Comparison of ENCODE assay signal across 8 cellular contexts in genomic region chr11:74948546-74948897, GRCh38. TPM values are rescaled to one million over a fixed set of nuclear protein-coding genes. Genes with fewer than 3 reads are reported as not detected.
A peak's percentile ranks its signal among the peaks of the same experiment; 100 is the strongest.
DNase-seq lines count a peak whose midpoint lies in the region; ATAC-seq, FAIRE-seq and TF ChIP-seq lines count a peak whose summit lies in the region.

No MANE protein-coding gene starts in this region.

- TF ChIP-seq CTCF in GM12878 (IDR thresholded peaks at IDR 0.05 in 2 of 3, conservative IDR thresholded peaks at IDR 0.05 in 1 of 3; ENCODE audit: control insufficient read depth in 2 of 3, extremely low read depth in 1 of 3, insufficient read depth in 1 of 3, low read depth in 3 of 3, low read length in 3 of 3), result no peak
- TF ChIP-seq CTCF in kidney epithelial cell (IDR thresholded peaks at IDR 0.05; ENCODE audit: insufficient read depth, low read length, poor library complexity, severe bottlenecking), result no peak
- TF ChIP-seq CTCF in testis (IDR thresholded peaks at IDR 0.05), result no peak

- POLR2A ChIA-PET in GM12878 (lab: Charles Lee), result interaction anchor here (1.1 to 1.3 kb wide), 2 partner anchors 11 to 44 kb away, joined by 3 read pairs; no protein-coding TSS in a partner anchor

- DNase-seq in HuH-7 (ENCODE audit: low spot score), result peak; percentile 36
- no peak for DNase-seq in GM12878 (ENCODE audit: low read depth, low spot score)
- no peak for DNase-seq in kidney epithelial cell (ENCODE audit: low read depth)
- DNase-seq in testis, result no peak
- DNase-seq in NCI-H2029 treated with DMSO at 0.1 percent for 48 hours (lab: John Stamatoyannopoulos, UW), result no peak
- no peak for DNase-seq in activated gamma-delta T cell (lab: John Stamatoyannopoulos, UW)

- peaks cover 25 to 36% (median 32%) of the 10 kb centered on the region in 11 experiments; a peak in 17 of 22 replicates for H4K20me1 ChIP-seq in BLaER1 treated with 17β-estradiol and CSF1 and Interleukin-3, amounts not matched to agents 10 nM and 100 nM
- no peaks in the 10 kb centered on the region for H4K20me1 ChIP-seq in GM12878 (ENCODE audit: control insufficient read depth, insufficient read depth)

- CTCF ChIA-PET in GM12878 (lab: Yijun Ruan, JAX), result interaction anchor here (0.6 to 0.7 kb wide), 2 partner anchors 291 to 452 kb away, joined by 3 to 4 read pairs; no protein-coding TSS in a partner anchor

- H3K36me3 ChIP-seq in BLaER1 treated with 17β-estradiol and CSF1 and Interleukin-3, amounts not matched to agents 10 nM and 100 nM, result peaks cover 25 to 52% (median 41%) of the 10 kb centered on the region in 11 experiments
- H3K36me3 ChIP-seq in GM12878 (ENCODE audit: control insufficient read depth in 2 of 2, insufficient read depth in 2 of 2, low read length in 1 of 2) (peaks cover 0 to 6% of the 10 kb centered on the region in 2 experiments; a peak in 1 of 4 replicates), kidney epithelial cell (ENCODE audit: control insufficient read depth, insufficient read depth, low read length) (no peaks in the 10 kb centered on the region), testis (ENCODE audit: low read depth, missing control alignments) (no peaks in the 10 kb centered on the region)

- intact Hi-C loops in GM12878 (cut with micrococcal nuclease; ENCODE audit: unreplicated experiment), result loop anchor here (2.0 kb wide), 1 partner anchor 40 kb away; the partner anchor contains the start of gene NEU3
- intact Hi-C loops in testis (cut with DNase I; ENCODE audit: low total_unique reads), result loop anchor here (10.0 kb wide), 1 partner anchor 296 kb away; the partner anchor contains the start of gene TPBGL

- no peak for FAIRE-seq in GM12878 (lab: Jason Lieb, UNC)

- peak overlapping the region; percentile 76 to 98 (median 84) for H3K4me3 ChIP-seq in BLaER1 treated with 17β-estradiol and CSF1 and Interleukin-3, amounts not matched to agents 10 nM and 100 nM
- peak overlapping the region; percentile 82 for H3K4me3 ChIP-seq in GM12878
- peak overlapping the region; percentile 86 for H3K4me3 ChIP-seq in kidney epithelial cell (ENCODE audit: low read depth, low read length)
- peak overlapping the region; percentile 92 to 93 for H3K4me3 ChIP-seq in testis

- TSS peak; percentile 94 for BruUV-seq in GM12878 (replicated peaks; lab: Mats Ljungman, UMichigan)

- in situ Hi-C loops in GM12878 (cut with MboI), result no loop called here

- no peak for TF ChIP-seq RAD21 in GM12878 (IDR thresholded peaks at IDR 0.05; ENCODE audit: insufficient read depth, low read depth, low read length)

- H3K9ac ChIP-seq in BLaER1 treated with 17β-estradiol and CSF1 and Interleukin-3, amounts not matched to agents 10 nM and 100 nM, result peak overlapping the region; percentile 87 to 98 (median 94)
- peak overlapping the region; percentile 82 for H3K9ac ChIP-seq in GM12878 (ENCODE audit: control insufficient read depth, insufficient read depth, low read length)

- SMC1A ChIA-PET in GM12878 (lab: Charles Lee; ENCODE audit: uncharacterized antibody, unreplicated experiment), result interaction anchor here (0.8 to 1.4 kb wide), 6 partner anchors 8 to 78 kb away, joined by 3 read pairs; no protein-coding TSS in a partner anchor

- H3K4me2 ChIP-seq in BLaER1 treated with 17β-estradiol and CSF1 and Interleukin-3, amounts not matched to agents 10 nM and 100 nM, result peak overlapping the region; percentile 67 to 95 (median 86)
- peak overlapping the region; percentile 66 for H3K4me2 ChIP-seq in GM12878 (ENCODE audit: control insufficient read depth, insufficient read depth)

- RAD21 ChIA-PET in GM12878 (lab: Charles Lee; ENCODE audit: unreplicated experiment), result interaction anchor here (1.0 kb wide), 2 partner anchors 41 to 199 kb away, joined by 3 to 4 read pairs; partner anchors contain the start of gene NEU3

- H3K4me1 ChIP-seq in BLaER1 treated with 17β-estradiol and CSF1 and Interleukin-3, amounts not matched to agents 10 nM and 100 nM, result peaks cover 34 to 62% (median 43%) of the 10 kb centered on the region in 10 experiments
- H3K4me1 ChIP-seq in GM12878 (ENCODE audit: control insufficient read depth, insufficient read depth, low read length) (peaks cover 11% of the 10 kb centered on the region; the same call in 1 of the 2 replicates), testis (peaks cover 26% of the 10 kb centered on the region)

- WGBS in GM12878 (ENCODE audit: insufficient coverage, insufficient replicate concordance, low lambda C conversion rate, missing lambda C conversion rate), result 1% methylated on average over 9 of the region's 9 CpGs
- 0 to 1% methylated on average over 9 of the region's 9 CpGs for WGBS in testis, 2 donors

- no peaks in the 10 kb centered on the region for H3K9me3 ChIP-seq in BLaER1 treated with 17β-estradiol and CSF1 and Interleukin-3, amounts not matched to agents 10 nM and 100 nM (replicated peaks in 1 of 11)
- H3K9me3 ChIP-seq in GM12878 (replicated peaks; ENCODE audit: control insufficient read depth, insufficient read depth, low read length) (no peaks in the 10 kb centered on the region), testis (no peaks in the 10 kb centered on the region)

- peak overlapping the region; percentile 66 to 97 (median 93) for H3K27ac ChIP-seq in BLaER1 treated with 17β-estradiol and CSF1 and Interleukin-3, amounts not matched to agents 10 nM and 100 nM
- H3K27ac ChIP-seq in GM12878 (ENCODE audit: control insufficient read depth, insufficient read depth), result peak overlapping the region; percentile 92
- peak overlapping the region; percentile 87 to 92 for H3K27ac ChIP-seq in testis

- no peaks in the 10 kb centered on the region for H3K27me3 ChIP-seq in BLaER1 treated with 17β-estradiol and CSF1 and Interleukin-3, amounts not matched to agents 10 nM and 100 nM
- no peaks in the 10 kb centered on the region for H3K27me3 ChIP-seq in GM12878 (replicated peaks in 1 of 2; ENCODE audit: control insufficient read depth in 2 of 2, insufficient read depth in 2 of 2, low read length in 1 of 2)
- H3K27me3 ChIP-seq in kidney epithelial cell (ENCODE audit: control insufficient read depth, insufficient read depth, low read length), result no peaks in the 10 kb centered on the region
- H3K27me3 ChIP-seq in testis, result no peaks in the 10 kb centered on the region

- TF ChIP-seq POLR2A in GM12878 (IDR thresholded peaks at IDR 0.05; ENCODE audit: low read depth, low read length), result no peak
- no peak for TF ChIP-seq POLR2A in testis (IDR thresholded peaks at IDR 0.05)

- ATAC-seq in GM19395 (IDR thresholded peaks at IDR 0.05; ENCODE audit: unreplicated experiment) (peak; percentile 26), GM12878 (peak; percentile 5)

- H2AFZ ChIP-seq in GM12878 (ENCODE audit: control insufficient read depth, low read depth, low read length), result peak overlapping the region; percentile 98

- TF ChIP-seq EP300 in GM12878 (IDR thresholded peaks at IDR 0.05; ENCODE audit: borderline replicate concordance in 1 of 2, control insufficient read depth in 1 of 2, low read depth in 2 of 2, low read length in 2 of 2), result no peak

- peaks cover 52% of the 10 kb centered on the region for H3K79me2 ChIP-seq in GM12878 (ENCODE audit: control insufficient read depth, insufficient read depth, low read length)

RNA-seq across cellular contexts. Expression of gene XRRA1, which starts 0.4 kb away (rescaled TPM):
- total RNA-seq in GM12878 (2013; cell fraction: nucleolus; rRNA removed), result 20.4 and 26.9 TPM in 2 replicates
- total RNA-seq in GM12878 (2014; rRNA removed), result 3.7 and 4.1 TPM in 2 replicates
- total RNA-seq in GM12878 (2014; rRNA removed; fragmentation: Illumina TruSeq; extraction: Trizol), result 3.9 and 5.2 TPM in 2 replicates
- 7.3 and 11.0 TPM in 2 replicates for total RNA-seq in GM12878 (2021)
- polyA plus RNA-seq in GM12878 (2011; ENCODE audit: low read depth), result 2.0 TPM
- polyA plus RNA-seq in GM12878 (2011; rRNA removed), result 3.2 and 4.6 TPM in 2 replicates
- 3.3 and 4.0 TPM in 2 replicates for polyA plus RNA-seq in GM12878 (2011; cell fraction: cytosol; rRNA removed)
- 7.3 and 10.9 TPM in 2 replicates for polyA plus RNA-seq in GM12878 (2011; cell fraction: nucleus; rRNA removed)
- polyA plus RNA-seq in GM12878 (2012), result 3.7 and 4.3 TPM in 2 replicates
- polyA plus RNA-seq in GM12878 (2014; fragmentation: Illumina TruSeq; extraction: Trizol), result 4.6 and 5.9 TPM in 2 replicates
- polyA plus RNA-seq in GM12878 (2014; fragmentation: Nextera tagmentation; extraction: Ambion mirVana), result 1 to 10 TPM; 2.5 to 7.4 TPM
- 3.1 and 3.9 TPM in 2 replicates for polyA plus RNA-seq in GM12878 (2014; rRNA removed)
- polyA plus RNA-seq in GM12878 (2016; fragmentation: Nextera tagmentation; extraction: Ambion mirVana), result 1 to 10 TPM; 7.4 to 8.8 TPM
- 9.7 and 13.0 TPM in 2 replicates for polyA minus RNA-seq in GM12878 (2011; rRNA and poly(A)+ RNA removed)
- polyA minus RNA-seq in GM12878 (2011; cell fraction: cytosol; rRNA and poly(A)+ RNA removed), result 2.9 and 4.3 TPM in 2 replicates
- polyA minus RNA-seq in GM12878 (2011; cell fraction: nucleus; rRNA and poly(A)+ RNA removed), result 8.6 and 12.6 TPM in 2 replicates
- total RNA-seq in kidney epithelial cell, result 3.2 and 8.6 TPM in 2 replicates
- 10 to 100 TPM; 58.4 to 74.0 TPM for total RNA-seq in testis
- polyA plus RNA-seq in testis (ENCODE audit: insufficient read depth, low read depth, low replicate concordance), result 137 TPM

RNA-seq across cellular contexts. Expression of gene SPCS2, which starts 0.5 kb away (rescaled TPM):
- total RNA-seq in GM12878 (2013; cell fraction: nucleolus; rRNA removed), result 71.4 and 148 TPM in 2 replicates
- total RNA-seq in GM12878 (2014; rRNA removed), result 40.7 and 48.3 TPM in 2 replicates
- total RNA-seq in GM12878 (2014; rRNA removed; fragmentation: Illumina TruSeq; extraction: Trizol), result 52.9 and 53.6 TPM in 2 replicates
- 143 and 145 TPM in 2 replicates for total RNA-seq in GM12878 (2021)
- polyA plus RNA-seq in GM12878 (2011; ENCODE audit: low read depth), result 91.2 TPM
- polyA plus RNA-seq in GM12878 (2011; rRNA removed), result 192 and 234 TPM in 2 replicates
- 44.5 and 78.9 TPM in 2 replicates for polyA plus RNA-seq in GM12878 (2011; cell fraction: cytosol; rRNA removed)
- 26.5 and 50.5 TPM in 2 replicates for polyA plus RNA-seq in GM12878 (2011; cell fraction: nucleus; rRNA removed)
- polyA plus RNA-seq in GM12878 (2012), result 139 and 145 TPM in 2 replicates
- 176 and 220 TPM in 2 replicates for polyA plus RNA-seq in GM12878 (2014; fragmentation: Illumina TruSeq; extraction: Trizol)
- 100 to 1,000 TPM; 429 to 430 TPM for polyA plus RNA-seq in GM12878 (2014; fragmentation: Nextera tagmentation; extraction: Ambion mirVana)
- polyA plus RNA-seq in GM12878 (2014; rRNA removed), result 192 and 236 TPM in 2 replicates
- 100 to 1,000 TPM; 636 to 661 TPM for polyA plus RNA-seq in GM12878 (2016; fragmentation: Nextera tagmentation; extraction: Ambion mirVana)
- polyA minus RNA-seq in GM12878 (2011; rRNA and poly(A)+ RNA removed), result 24.5 and 29.1 TPM in 2 replicates
- polyA minus RNA-seq in GM12878 (2011; cell fraction: cytosol; rRNA and poly(A)+ RNA removed), result 14.6 and 14.7 TPM in 2 replicates
- polyA minus RNA-seq in GM12878 (2011; cell fraction: nucleus; rRNA and poly(A)+ RNA removed), result 4.5 and 15.3 TPM in 2 replicates
- 38.1 and 61.8 TPM in 2 replicates for total RNA-seq in kidney epithelial cell
- 10 to 100 TPM; 37.0 to 61.1 TPM for total RNA-seq in testis
- polyA plus RNA-seq in testis (ENCODE audit: insufficient read depth, low read depth, low replicate concordance), result 152 TPM

RNA-seq across cellular contexts. Expression of gene NEU3, which starts 40.2 kb away (rescaled TPM):
- total RNA-seq in GM12878 (2013; cell fraction: nucleolus; rRNA removed), result 40.3 and 47.0 TPM in 2 replicates
- total RNA-seq in GM12878 (2014; rRNA removed) (17.3 and 18.1 TPM in 2 replicates), GM12878 (2014; rRNA removed; fragmentation: Illumina TruSeq; extraction: Trizol) (14.8 and 15.4 TPM in 2 replicates), GM12878 (2021) (13.3 and 13.9 TPM in 2 replicates), kidney epithelial cell (7.9 and 8.4 TPM in 2 replicates), testis (10 to 100 TPM; 25.8 to 41.5 TPM)
- 6.7 TPM for polyA plus RNA-seq in GM12878 (2011; ENCODE audit: low read depth)
- polyA plus RNA-seq in GM12878 (2011; rRNA removed) (13.4 and 14.8 TPM in 2 replicates), GM12878 (2014; fragmentation: Illumina TruSeq; extraction: Trizol) (13.4 and 13.9 TPM in 2 replicates), GM12878 (2014; fragmentation: Nextera tagmentation; extraction: Ambion mirVana) (1 to 10 TPM; 2.5 TPM), GM12878 (2014; rRNA removed) (15.4 and 20.3 TPM in 2 replicates), GM12878 (2016; fragmentation: Nextera tagmentation; extraction: Ambion mirVana) (10 to 100 TPM in 1 of 2 experiments, 1 to 10 TPM in 1; 9.7 to 11.0 TPM), testis (ENCODE audit: insufficient read depth, low read depth, low replicate concordance) (29.3 TPM)
- polyA plus RNA-seq in GM12878 (2011; cell fraction: cytosol; rRNA removed), result 16.3 and 19.0 TPM in 2 replicates
- polyA plus RNA-seq in GM12878 (2011; cell fraction: nucleus; rRNA removed), result 21.9 and 22.6 TPM in 2 replicates
- polyA plus RNA-seq in GM12878 (2012), result 7.8 and 8.6 TPM in 2 replicates
- 26.6 and 33.3 TPM in 2 replicates for polyA minus RNA-seq in GM12878 (2011; rRNA and poly(A)+ RNA removed)
- polyA minus RNA-seq in GM12878 (2011; cell fraction: cytosol; rRNA and poly(A)+ RNA removed), result 12.3 and 13.1 TPM in 2 replicates
- 14.0 and 25.3 TPM in 2 replicates for polyA minus RNA-seq in GM12878 (2011; cell fraction: nucleus; rRNA and poly(A)+ RNA removed)
